Comparison of ENCODE assay signal across 1 cellular context in the genomic region with DNA sequence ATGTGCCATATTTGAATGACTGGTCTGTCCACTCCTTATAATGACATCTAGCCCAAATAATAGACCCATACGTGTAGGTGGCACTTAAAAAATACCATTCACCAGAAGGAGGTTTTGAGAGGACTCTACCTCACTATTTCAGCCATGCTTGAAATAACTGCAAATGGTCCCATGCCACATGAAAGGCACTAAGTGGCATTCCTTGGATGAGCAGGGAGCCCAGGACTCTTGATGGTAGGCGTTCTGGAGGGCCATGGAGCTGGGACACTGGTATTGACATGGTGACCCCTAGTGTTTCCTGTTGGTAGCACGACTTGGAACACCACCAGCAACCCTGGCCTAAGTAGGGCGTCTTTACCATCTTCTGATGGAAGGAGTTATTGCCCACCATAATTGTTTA.
TF ChIP-seq lines count a peak whose summit lies in the region.

No MANE protein-coding gene starts in this region.

TF ChIP-seq in HepG2, 621 proteins besides CTCF, POLR2A, EP300 and RAD21 (continued from another document and continues in another):
- TF ChIP-seq, protein P1, sequence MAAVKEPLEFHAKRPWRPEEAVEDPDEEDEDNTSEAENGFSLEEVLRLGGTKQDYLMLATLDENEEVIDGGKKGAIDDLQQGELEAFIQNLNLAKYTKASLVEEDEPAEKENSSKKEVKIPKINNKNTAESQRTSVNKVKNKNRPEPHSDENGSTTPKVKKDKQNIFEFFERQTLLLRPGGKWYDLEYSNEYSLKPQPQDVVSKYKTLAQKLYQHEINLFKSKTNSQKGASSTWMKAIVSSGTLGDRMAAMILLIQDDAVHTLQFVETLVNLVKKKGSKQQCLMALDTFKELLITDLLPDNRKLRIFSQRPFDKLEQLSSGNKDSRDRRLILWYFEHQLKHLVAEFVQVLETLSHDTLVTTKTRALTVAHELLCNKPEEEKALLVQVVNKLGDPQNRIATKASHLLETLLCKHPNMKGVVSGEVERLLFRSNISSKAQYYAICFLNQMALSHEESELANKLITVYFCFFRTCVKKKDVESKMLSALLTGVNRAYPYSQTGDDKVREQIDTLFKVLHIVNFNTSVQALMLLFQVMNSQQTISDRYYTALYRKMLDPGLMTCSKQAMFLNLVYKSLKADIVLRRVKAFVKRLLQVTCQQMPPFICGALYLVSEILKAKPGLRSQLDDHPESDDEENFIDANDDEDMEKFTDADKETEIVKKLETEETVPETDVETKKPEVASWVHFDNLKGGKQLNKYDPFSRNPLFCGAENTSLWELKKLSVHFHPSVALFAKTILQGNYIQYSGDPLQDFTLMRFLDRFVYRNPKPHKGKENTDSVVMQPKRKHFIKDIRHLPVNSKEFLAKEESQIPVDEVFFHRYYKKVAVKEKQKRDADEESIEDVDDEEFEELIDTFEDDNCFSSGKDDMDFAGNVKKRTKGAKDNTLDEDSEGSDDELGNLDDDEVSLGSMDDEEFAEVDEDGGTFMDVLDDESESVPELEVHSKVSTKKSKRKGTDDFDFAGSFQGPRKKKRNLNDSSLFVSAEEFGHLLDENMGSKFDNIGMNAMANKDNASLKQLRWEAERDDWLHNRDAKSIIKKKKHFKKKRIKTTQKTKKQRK (IDR thresholded peaks at IDR 0.05; ENCODE audit: low read length), result no peak
- TF ChIP-seq IKZF4 (CRISPR knock-in tag; IDR thresholded peaks at IDR 0.05; ENCODE audit: borderline replicate concordance, low read depth, not compliant biosample characterization) (peak; percentile 23), KLF16 (CRISPR knock-in tag; IDR thresholded peaks at IDR 0.05) (0 out of 4 replicates have a peak, but pooled peaks of 1 of the 2 experiments have one; percentile 52), ZNF670 (CRISPR knock-in tag; IDR thresholded peaks at IDR 0.05; ENCODE audit: borderline replicate concordance) (no peak), CCAR2 (optimal IDR thresholded peaks at IDR 0.05; ENCODE audit: low read depth, low read length) (no peak), NONO (IDR thresholded peaks at IDR 0.05) (no peak), NONO (CRISPR knock-in tag; conservative IDR thresholded peaks at IDR 0.05) (no peak), PHF21A (CRISPR knock-in tag; IDR thresholded peaks at IDR 0.05) (0 out of 2 replicates have a peak, but pooled peaks have one; percentile 13), NR2C2 (CRISPR knock-in tag; IDR thresholded peaks at IDR 0.05; ENCODE audit: borderline replicate concordance) (no peak), ZNF101 (CRISPR knock-in tag; IDR thresholded peaks at IDR 0.05; ENCODE audit: borderline replicate concordance, low read depth) (no peak), ETV5 (CRISPR knock-in tag; IDR thresholded peaks at IDR 0.05; ENCODE audit: borderline replicate concordance) (peak; percentile 61; the same call in 1 of the 2 replicates), ARNTL (CRISPR knock-in tag; IDR thresholded peaks at IDR 0.05) (no peak), SIX4 (CRISPR knock-in tag; IDR thresholded peaks at IDR 0.05) (no peak), GATAD1 (CRISPR knock-in tag; IDR thresholded peaks at IDR 0.05) (0 out of 2 replicates have a peak, but pooled peaks have one; percentile 25), YEATS2 (CRISPR knock-in tag; IDR thresholded peaks at IDR 0.05; ENCODE audit: borderline replicate concordance) (0 out of 2 replicates have a peak, but pooled peaks have one; percentile 23), MXD4 (CRISPR knock-in tag; IDR thresholded peaks at IDR 0.05) (no peak), ZNF431 (CRISPR knock-in tag; IDR thresholded peaks at IDR 0.05; ENCODE audit: borderline replicate concordance, low read depth) (no peak), ZNF460 (CRISPR knock-in tag; IDR thresholded peaks at IDR 0.05; ENCODE audit: borderline replicate concordance) (no peak), RFXANK (CRISPR knock-in tag; IDR thresholded peaks at IDR 0.05) (no peak), TCF12 (IDR thresholded peaks at IDR 0.05) (no peak), TCF12 (CRISPR knock-in tag; IDR thresholded peaks at IDR 0.05) (no peak), RFXAP (CRISPR knock-in tag; IDR thresholded peaks at IDR 0.05; ENCODE audit: borderline replicate concordance) (no peak), ZNF589 (CRISPR knock-in tag; conservative IDR thresholded peaks at IDR 0.05) (no peak), FIP1L1 (IDR thresholded peaks at IDR 0.05; ENCODE audit: borderline replicate concordance, insufficient read depth, low read depth, low read length) (no peak), ZNF383 (CRISPR knock-in tag; IDR thresholded peaks at IDR 0.05; ENCODE audit: borderline replicate concordance) (no peak), ZNF354B (CRISPR knock-in tag; IDR thresholded peaks at IDR 0.05) (no peak), EEA1 (CRISPR knock-in tag; IDR thresholded peaks at IDR 0.05; ENCODE audit: borderline replicate concordance) (no peak)
- TF ChIP-seq, protein P2, sequence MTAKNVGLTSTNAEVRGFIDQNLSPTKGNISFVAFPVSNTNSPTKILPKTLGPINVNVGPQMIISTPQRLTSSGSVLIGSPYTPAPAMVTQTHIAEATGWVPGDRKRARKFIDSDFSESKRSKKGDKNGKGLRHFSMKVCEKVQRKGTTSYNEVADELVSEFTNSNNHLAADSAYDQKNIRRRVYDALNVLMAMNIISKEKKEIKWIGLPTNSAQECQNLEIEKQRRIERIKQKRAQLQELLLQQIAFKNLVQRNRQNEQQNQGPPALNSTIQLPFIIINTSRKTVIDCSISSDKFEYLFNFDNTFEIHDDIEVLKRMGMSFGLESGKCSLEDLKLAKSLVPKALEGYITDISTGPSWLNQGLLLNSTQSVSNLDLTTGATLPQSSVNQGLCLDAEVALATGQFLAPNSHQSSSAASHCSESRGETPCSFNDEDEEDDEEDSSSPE (CRISPR knock-in tag; IDR thresholded peaks at IDR 0.05), result no peak
- TF ChIP-seq, protein P3, sequence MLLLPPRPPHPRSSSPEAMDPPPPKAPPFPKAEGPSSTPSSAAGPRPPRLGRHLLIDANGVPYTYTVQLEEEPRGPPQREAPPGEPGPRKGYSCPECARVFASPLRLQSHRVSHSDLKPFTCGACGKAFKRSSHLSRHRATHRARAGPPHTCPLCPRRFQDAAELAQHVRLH (CRISPR knock-in tag; IDR thresholded peaks at IDR 0.05; ENCODE audit: borderline replicate concordance, low read depth), result 0 out of 2 replicates have a peak, but pooled peaks have one; percentile 38
- TF ChIP-seq, protein P4, sequence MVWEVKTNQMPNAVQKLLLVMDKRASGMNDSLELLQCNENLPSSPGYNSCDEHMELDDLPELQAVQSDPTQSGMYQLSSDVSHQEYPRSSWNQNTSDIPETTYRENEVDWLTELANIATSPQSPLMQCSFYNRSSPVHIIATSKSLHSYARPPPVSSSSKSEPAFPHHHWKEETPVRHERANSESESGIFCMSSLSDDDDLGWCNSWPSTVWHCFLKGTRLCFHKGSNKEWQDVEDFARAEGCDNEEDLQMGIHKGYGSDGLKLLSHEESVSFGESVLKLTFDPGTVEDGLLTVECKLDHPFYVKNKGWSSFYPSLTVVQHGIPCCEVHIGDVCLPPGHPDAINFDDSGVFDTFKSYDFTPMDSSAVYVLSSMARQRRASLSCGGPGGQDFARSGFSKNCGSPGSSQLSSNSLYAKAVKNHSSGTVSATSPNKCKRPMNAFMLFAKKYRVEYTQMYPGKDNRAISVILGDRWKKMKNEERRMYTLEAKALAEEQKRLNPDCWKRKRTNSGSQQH (CRISPR knock-in tag; IDR thresholded peaks at IDR 0.05; ENCODE audit: low read depth), result no peak
- TF ChIP-seq, protein P5, sequence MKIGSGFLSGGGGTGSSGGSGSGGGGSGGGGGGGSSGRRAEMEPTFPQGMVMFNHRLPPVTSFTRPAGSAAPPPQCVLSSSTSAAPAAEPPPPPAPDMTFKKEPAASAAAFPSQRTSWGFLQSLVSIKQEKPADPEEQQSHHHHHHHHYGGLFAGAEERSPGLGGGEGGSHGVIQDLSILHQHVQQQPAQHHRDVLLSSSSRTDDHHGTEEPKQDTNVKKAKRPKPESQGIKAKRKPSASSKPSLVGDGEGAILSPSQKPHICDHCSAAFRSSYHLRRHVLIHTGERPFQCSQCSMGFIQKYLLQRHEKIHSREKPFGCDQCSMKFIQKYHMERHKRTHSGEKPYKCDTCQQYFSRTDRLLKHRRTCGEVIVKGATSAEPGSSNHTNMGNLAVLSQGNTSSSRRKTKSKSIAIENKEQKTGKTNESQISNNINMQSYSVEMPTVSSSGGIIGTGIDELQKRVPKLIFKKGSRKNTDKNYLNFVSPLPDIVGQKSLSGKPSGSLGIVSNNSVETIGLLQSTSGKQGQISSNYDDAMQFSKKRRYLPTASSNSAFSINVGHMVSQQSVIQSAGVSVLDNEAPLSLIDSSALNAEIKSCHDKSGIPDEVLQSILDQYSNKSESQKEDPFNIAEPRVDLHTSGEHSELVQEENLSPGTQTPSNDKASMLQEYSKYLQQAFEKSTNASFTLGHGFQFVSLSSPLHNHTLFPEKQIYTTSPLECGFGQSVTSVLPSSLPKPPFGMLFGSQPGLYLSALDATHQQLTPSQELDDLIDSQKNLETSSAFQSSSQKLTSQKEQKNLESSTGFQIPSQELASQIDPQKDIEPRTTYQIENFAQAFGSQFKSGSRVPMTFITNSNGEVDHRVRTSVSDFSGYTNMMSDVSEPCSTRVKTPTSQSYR (CRISPR knock-in tag; IDR thresholded peaks at IDR 0.05; ENCODE audit: borderline replicate concordance), result 0 out of 2 replicates have a peak, but pooled peaks have one; percentile 8
- TF ChIP-seq, protein P6, sequence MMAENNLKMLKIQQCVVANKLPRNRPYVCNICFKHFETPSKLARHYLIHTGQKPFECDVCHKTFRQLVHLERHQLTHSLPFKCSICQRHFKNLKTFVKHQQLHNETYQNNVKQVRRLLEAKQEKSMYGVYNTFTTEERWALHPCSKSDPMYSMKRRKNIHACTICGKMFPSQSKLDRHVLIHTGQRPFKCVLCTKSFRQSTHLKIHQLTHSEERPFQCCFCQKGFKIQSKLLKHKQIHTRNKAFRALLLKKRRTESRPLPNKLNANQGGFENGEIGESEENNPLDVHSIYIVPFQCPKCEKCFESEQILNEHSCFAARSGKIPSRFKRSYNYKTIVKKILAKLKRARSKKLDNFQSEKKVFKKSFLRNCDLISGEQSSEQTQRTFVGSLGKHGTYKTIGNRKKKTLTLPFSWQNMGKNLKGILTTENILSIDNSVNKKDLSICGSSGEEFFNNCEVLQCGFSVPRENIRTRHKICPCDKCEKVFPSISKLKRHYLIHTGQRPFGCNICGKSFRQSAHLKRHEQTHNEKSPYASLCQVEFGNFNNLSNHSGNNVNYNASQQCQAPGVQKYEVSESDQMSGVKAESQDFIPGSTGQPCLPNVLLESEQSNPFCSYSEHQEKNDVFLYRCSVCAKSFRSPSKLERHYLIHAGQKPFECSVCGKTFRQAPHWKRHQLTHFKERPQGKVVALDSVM (CRISPR knock-in tag; IDR thresholded peaks at IDR 0.05), result no peak
- TF ChIP-seq, protein P7, sequence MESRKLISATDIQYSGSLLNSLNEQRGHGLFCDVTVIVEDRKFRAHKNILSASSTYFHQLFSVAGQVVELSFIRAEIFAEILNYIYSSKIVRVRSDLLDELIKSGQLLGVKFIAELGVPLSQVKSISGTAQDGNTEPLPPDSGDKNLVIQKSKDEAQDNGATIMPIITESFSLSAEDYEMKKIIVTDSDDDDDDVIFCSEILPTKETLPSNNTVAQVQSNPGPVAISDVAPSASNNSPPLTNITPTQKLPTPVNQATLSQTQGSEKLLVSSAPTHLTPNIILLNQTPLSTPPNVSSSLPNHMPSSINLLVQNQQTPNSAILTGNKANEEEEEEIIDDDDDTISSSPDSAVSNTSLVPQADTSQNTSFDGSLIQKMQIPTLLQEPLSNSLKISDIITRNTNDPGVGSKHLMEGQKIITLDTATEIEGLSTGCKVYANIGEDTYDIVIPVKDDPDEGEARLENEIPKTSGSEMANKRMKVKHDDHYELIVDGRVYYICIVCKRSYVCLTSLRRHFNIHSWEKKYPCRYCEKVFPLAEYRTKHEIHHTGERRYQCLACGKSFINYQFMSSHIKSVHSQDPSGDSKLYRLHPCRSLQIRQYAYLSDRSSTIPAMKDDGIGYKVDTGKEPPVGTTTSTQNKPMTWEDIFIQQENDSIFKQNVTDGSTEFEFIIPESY (CRISPR knock-in tag; IDR thresholded peaks at IDR 0.05), result no peak
- TF ChIP-seq, protein P8, sequence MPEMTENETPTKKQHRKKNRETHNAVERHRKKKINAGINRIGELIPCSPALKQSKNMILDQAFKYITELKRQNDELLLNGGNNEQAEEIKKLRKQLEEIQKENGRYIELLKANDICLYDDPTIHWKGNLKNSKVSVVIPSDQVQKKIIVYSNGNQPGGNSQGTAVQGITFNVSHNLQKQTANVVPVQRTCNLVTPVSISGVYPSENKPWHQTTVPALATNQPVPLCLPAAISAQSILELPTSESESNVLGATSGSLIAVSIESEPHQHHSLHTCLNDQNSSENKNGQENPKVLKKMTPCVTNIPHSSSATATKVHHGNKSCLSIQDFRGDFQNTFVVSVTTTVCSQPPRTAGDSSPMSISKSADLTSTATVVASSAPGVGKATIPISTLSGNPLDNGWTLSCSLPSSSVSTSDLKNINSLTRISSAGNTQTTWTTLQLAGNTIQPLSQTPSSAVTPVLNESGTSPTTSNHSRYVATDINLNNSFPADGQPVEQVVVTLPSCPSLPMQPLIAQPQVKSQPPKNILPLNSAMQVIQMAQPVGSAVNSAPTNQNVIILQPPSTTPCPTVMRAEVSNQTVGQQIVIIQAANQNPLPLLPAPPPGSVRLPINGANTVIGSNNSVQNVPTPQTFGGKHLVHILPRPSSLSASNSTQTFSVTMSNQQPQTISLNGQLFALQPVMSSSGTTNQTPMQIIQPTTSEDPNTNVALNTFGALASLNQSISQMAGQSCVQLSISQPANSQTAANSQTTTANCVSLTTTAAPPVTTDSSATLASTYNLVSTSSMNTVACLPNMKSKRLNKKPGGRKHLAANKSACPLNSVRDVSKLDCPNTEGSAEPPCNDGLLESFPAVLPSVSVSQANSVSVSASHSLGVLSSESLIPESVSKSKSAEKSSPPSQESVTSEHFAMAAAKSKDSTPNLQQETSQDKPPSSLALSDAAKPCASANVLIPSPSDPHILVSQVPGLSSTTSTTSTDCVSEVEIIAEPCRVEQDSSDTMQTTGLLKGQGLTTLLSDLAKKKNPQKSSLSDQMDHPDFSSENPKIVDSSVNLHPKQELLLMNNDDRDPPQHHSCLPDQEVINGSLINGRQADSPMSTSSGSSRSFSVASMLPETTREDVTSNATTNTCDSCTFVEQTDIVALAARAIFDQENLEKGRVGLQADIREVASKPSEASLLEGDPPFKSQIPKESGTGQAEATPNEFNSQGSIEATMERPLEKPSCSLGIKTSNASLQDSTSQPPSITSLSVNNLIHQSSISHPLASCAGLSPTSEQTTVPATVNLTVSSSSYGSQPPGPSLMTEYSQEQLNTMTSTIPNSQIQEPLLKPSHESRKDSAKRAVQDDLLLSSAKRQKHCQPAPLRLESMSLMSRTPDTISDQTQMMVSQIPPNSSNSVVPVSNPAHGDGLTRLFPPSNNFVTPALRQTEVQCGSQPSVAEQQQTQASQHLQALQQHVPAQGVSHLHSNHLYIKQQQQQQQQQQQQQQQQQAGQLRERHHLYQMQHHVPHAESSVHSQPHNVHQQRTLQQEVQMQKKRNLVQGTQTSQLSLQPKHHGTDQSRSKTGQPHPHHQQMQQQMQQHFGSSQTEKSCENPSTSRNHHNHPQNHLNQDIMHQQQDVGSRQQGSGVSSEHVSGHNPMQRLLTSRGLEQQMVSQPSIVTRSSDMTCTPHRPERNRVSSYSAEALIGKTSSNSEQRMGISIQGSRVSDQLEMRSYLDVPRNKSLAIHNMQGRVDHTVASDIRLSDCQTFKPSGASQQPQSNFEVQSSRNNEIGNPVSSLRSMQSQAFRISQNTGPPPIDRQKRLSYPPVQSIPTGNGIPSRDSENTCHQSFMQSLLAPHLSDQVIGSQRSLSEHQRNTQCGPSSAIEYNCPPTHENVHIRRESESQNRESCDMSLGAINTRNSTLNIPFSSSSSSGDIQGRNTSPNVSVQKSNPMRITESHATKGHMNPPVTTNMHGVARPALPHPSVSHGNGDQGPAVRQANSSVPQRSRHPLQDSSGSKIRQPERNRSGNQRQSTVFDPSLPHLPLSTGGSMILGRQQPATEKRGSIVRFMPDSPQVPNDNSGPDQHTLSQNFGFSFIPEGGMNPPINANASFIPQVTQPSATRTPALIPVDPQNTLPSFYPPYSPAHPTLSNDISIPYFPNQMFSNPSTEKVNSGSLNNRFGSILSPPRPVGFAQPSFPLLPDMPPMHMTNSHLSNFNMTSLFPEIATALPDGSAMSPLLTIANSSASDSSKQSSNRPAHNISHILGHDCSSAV (CRISPR knock-in tag; IDR thresholded peaks at IDR 0.05; ENCODE audit: borderline replicate concordance), result no peak
